In genomic region chr5:116456036-116456435, GRCh38 we compare ENCODE assay signal across 19 cellular contexts.
DNase-seq lines count a peak whose midpoint lies in the region; ATAC-seq, FAIRE-seq and TF ChIP-seq lines count a peak whose summit lies in the region.
"Had no signal": no experiment of that assay in that cellular context is flagged by ENCODE, and none has a peak within 500 bp of the region (broad histone marks: within the 10 kb centered on the region; RNA-seq: fewer than 3 reads in every experiment).

No MANE protein-coding gene starts in this region.

- no peak for TF ChIP-seq RAD21 in SK-N-SH (IDR thresholded peaks at IDR 0.05; ENCODE audit: low read length)

- H3K4me2 ChIP-seq in SK-N-SH: no peak overlapping the region
- H3K4me2 ChIP-seq: A549 had no signal

- no peak for ATAC-seq in SK-N-SH treated with all-trans-retinoic acid at 6 μM for 48 hours
- ATAC-seq: A549, HepG2 had no signal

- no peak overlapping the region for H3K27ac Mint-ChIP-seq in activated T-cell treated with anti-CD3 and anti-CD28 coated beads, Interleukin-2, amount 50 U/mL, for 24 hours
- H3K27ac Mint-ChIP-seq: CD14-positive monocyte; CD4-positive, alpha-beta memory T cell had no signal

- peaks cover 28% of the 10 kb centered on the region for H3F3A ChIP-seq in SK-N-SH (replicated peaks; ENCODE audit: insufficient read depth)

- no peaks in the 10 kb centered on the region for H3K27me3 Mint-ChIP-seq in activated T-cell treated with anti-CD3 and anti-CD28 coated beads, Interleukin-2, amount 50 U/mL, for 24 hours
- H3K27me3 Mint-ChIP-seq: CD4-positive, alpha-beta memory T cell; IgD-negative memory B cell had no signal

- H3K9me3 ChIP-seq in SK-N-SH (no peaks in the 10 kb centered on the region), mesodermal cell (ENCODE audit: control insufficient read depth, low read length) (no peaks in the 10 kb centered on the region)
- H3K9me3 ChIP-seq: A549, BLaER1, HAP-1 had no signal

- no peak for TF ChIP-seq POLR2A in H54 (IDR thresholded peaks at IDR 0.05; ENCODE audit: low read depth, low read length)

- no peak overlapping the region for H3K4me3 Mint-ChIP-seq in activated T-cell treated with anti-CD3 and anti-CD28 coated beads, Interleukin-2, amount 50 U/mL, for 24 hours
- H3K4me3 Mint-ChIP-seq: CD14-positive monocyte; CD4-positive, alpha-beta memory T cell had no signal

- no peak overlapping the region for H3K4me3 ChIP-seq in SK-N-SH (ENCODE audit: low read depth in 2 of 2, low read length in 1 of 2)
- H3K4me3 ChIP-seq in mesodermal cell (ENCODE audit: extremely low read depth, insufficient read depth, low read length, poor library complexity, severe bottlenecking): no peak overlapping the region
- H3K4me3 ChIP-seq: A549, BLaER1, HAP-1 had no signal

- CTCF ChIA-PET in SK-N-SH (lab: Yijun Ruan, JAX): interaction anchor here (0.8 kb wide), 1 partner anchor 15 kb away, joined by 4 read pairs; no protein-coding TSS in a partner anchor

- H4K20me1 ChIP-seq in SK-N-SH (ENCODE audit: insufficient read depth): no peaks in the 10 kb centered on the region
- H4K20me1 ChIP-seq: BLaER1 had no signal

- H3K9me2 ChIP-seq in SK-N-SH: no peaks in the 10 kb centered on the region

- no peaks in the 10 kb centered on the region for H3K9me3 Mint-ChIP-seq in activated T-cell treated with anti-CD3 and anti-CD28 coated beads, Interleukin-2, amount 50 U/mL, for 24 hours
- H3K9me3 Mint-ChIP-seq: CD14-positive monocyte; CD4-positive, alpha-beta memory T cell; IgD-negative memory B cell had no signal

- H3K4me1 Mint-ChIP-seq in activated T-cell treated with anti-CD3 and anti-CD28 coated beads, Interleukin-2, amount 50 U/mL, for 24 hours (ENCODE audit: low read depth): peaks cover 7% of the 10 kb centered on the region

- H3K36me3 ChIP-seq in SK-N-SH (replicated peaks in 1 of 2; ENCODE audit: control insufficient read depth in 1 of 2, insufficient read depth in 2 of 2, low read length in 1 of 2): no peaks in the 10 kb centered on the region
- peaks cover 28% of the 10 kb centered on the region for H3K36me3 ChIP-seq in mesodermal cell (ENCODE audit: control insufficient read depth, insufficient read depth, low read length)
- H3K36me3 ChIP-seq: BLaER1 had no signal

- H3K79me2 ChIP-seq in SK-N-SH (ENCODE audit: insufficient read depth): no peaks in the 10 kb centered on the region

- H3K27ac ChIP-seq in SK-N-SH (ENCODE audit: low read depth in 2 of 2, low read length in 1 of 2): peak overlapping the region in 1 of 2 experiments; percentile 99; a peak in 1 of 4 replicates
- peak overlapping the region; percentile 88 for H3K27ac ChIP-seq in mesodermal cell (ENCODE audit: low read depth, low read length, severe bottlenecking)
- H3K27ac ChIP-seq: 22Rv1, A549 had no signal

- no peak for TF ChIP-seq CTCF in SK-N-SH (IDR thresholded peaks at IDR 0.05)

- H3K4me1 ChIP-seq in SK-N-SH (ENCODE audit: control insufficient read depth in 1 of 2, insufficient read depth in 2 of 2, low read depth in 1 of 2, low read length in 1 of 2): peaks cover 24 to 35% of the 10 kb centered on the region in 2 experiments
- peaks cover 27% of the 10 kb centered on the region for H3K4me1 ChIP-seq in mesodermal cell (ENCODE audit: control insufficient read depth, insufficient read depth, low read length, poor library complexity, severe bottlenecking)
- H3K4me1 ChIP-seq: A549 had no signal

- no peaks in the 10 kb centered on the region for H3K27me3 ChIP-seq in SK-N-SH (ENCODE audit: insufficient read depth)
- H3K27me3 ChIP-seq: BLaER1 had no signal

- no peak for DNase-seq in SK-N-SH
- DNase-seq in fibroblast of gingiva (ENCODE audit: low read depth): peak; percentile 9
- DNase-seq in HT-29 (ENCODE audit: low spot score): no peak
- DNase-seq in T-helper 1 cell: no peak
- no peak for DNase-seq in H54 (ENCODE audit: insufficient read length, low spot score)
- DNase-seq in activated T-cell treated with anti-CD3 and anti-CD28 coated beads, Interleukin-2, amount 50 U/mL, for 24 hours: no peak
- DNase-seq: CD4-positive, alpha-beta memory T cell; DMS153; DMS79 treated with DMSO at 0.1 percent for 48 hours; GF-D8 had no signal

- no peak for TF ChIP-seq EP300 in SK-N-SH (IDR thresholded peaks at IDR 0.05; ENCODE audit: borderline replicate concordance in 1 of 2, low read depth in 1 of 2, low read length in 1 of 2)

- FAIRE-seq in H54 (lab: Jason Lieb, UNC): no peak
- FAIRE-seq: A549, HepG2 had no signal

- H3K9ac ChIP-seq in SK-N-SH: no peak overlapping the region
- H3K9ac ChIP-seq: BLaER1 had no signal

- H2AFZ ChIP-seq in SK-N-SH (ENCODE audit: low read depth): no peak overlapping the region

- POLR2A ChIA-PET in SK-N-SH (lab: Yijun Ruan, JAX): no interaction called here

- peaks cover 13% of the 10 kb centered on the region for H3K36me3 Mint-ChIP-seq in activated T-cell treated with anti-CD3 and anti-CD28 coated beads, Interleukin-2, amount 50 U/mL, for 24 hours (ENCODE audit: low read depth)

- 6% methylated on average over 1 of the region's 1 CpG for WGBS in SK-N-SH (ENCODE audit: low lambda C conversion rate)
- WGBS in mesodermal cell (ENCODE audit: insufficient coverage in 2 of 2), 2 experiments: 100% methylated on average over 1 of the region's 1 CpG

TF ChIP-seq in SK-N-SH, 30 proteins besides CTCF, POLR2A, EP300 and RAD21:
- TF ChIP-seq TCF12 (IDR thresholded peaks at IDR 0.05): peak; percentile 38; the same call in 1 of the 2 replicates
- no peak for TF ChIP-seq ZBTB33 (IDR thresholded peaks at IDR 0.05; ENCODE audit: borderline replicate concordance, low read depth)
- no peak for TF ChIP-seq TAF1 (IDR thresholded peaks at IDR 0.05; ENCODE audit: borderline replicate concordance, low read depth, low read length)
- no peak for TF ChIP-seq MXI1 (IDR thresholded peaks at IDR 0.05; ENCODE audit: low read depth, low read length)
- TF ChIP-seq FOXJ3 (CRISPR knock-in tag; IDR thresholded peaks at IDR 0.05): no peak
- TF ChIP-seq RXRA (IDR thresholded peaks at IDR 0.05; ENCODE audit: borderline replicate concordance, low read depth): no peak
- TF ChIP-seq FOXM1 (IDR thresholded peaks at IDR 0.05; ENCODE audit: low read depth): no peak
- no peak for TF ChIP-seq GATA2 (CRISPR knock-in tag; IDR thresholded peaks at IDR 0.05)

TF ChIP-seq in SK-N-SH treated with all-trans-retinoic acid at 6 μM for 48 hours, 23 proteins besides CTCF, POLR2A, EP300 and RAD21 (continues in another document):
- no peak for TF ChIP-seq SNAI2 (CRISPR knock-in tag; IDR thresholded peaks at IDR 0.05)
- TF ChIP-seq, protein P1, sequence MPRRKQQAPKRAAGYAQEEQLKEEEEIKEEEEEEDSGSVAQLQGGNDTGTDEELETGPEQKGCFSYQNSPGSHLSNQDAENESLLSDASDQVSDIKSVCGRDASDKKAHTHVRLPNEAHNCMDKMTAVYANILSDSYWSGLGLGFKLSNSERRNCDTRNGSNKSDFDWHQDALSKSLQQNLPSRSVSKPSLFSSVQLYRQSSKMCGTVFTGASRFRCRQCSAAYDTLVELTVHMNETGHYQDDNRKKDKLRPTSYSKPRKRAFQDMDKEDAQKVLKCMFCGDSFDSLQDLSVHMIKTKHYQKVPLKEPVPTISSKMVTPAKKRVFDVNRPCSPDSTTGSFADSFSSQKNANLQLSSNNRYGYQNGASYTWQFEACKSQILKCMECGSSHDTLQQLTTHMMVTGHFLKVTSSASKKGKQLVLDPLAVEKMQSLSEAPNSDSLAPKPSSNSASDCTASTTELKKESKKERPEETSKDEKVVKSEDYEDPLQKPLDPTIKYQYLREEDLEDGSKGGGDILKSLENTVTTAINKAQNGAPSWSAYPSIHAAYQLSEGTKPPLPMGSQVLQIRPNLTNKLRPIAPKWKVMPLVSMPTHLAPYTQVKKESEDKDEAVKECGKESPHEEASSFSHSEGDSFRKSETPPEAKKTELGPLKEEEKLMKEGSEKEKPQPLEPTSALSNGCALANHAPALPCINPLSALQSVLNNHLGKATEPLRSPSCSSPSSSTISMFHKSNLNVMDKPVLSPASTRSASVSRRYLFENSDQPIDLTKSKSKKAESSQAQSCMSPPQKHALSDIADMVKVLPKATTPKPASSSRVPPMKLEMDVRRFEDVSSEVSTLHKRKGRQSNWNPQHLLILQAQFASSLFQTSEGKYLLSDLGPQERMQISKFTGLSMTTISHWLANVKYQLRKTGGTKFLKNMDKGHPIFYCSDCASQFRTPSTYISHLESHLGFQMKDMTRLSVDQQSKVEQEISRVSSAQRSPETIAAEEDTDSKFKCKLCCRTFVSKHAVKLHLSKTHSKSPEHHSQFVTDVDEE (CRISPR knock-in tag; IDR thresholded peaks at IDR 0.05): no peak
- no peak for TF ChIP-seq TCF4 (CRISPR knock-in tag; IDR thresholded peaks at IDR 0.05; ENCODE audit: borderline replicate concordance)
- TF ChIP-seq BACH2 (CRISPR knock-in tag; IDR thresholded peaks at IDR 0.05; ENCODE audit: borderline replicate concordance): no peak
- TF ChIP-seq ZFP30 (CRISPR knock-in tag; IDR thresholded peaks at IDR 0.05): no peak
- TF ChIP-seq ZFP3 (CRISPR knock-in tag; IDR thresholded peaks at IDR 0.05): no peak
- no peak for TF ChIP-seq RARB (CRISPR knock-in tag; IDR thresholded peaks at IDR 0.05)
- no peak for TF ChIP-seq ARNTL (CRISPR knock-in tag; IDR thresholded peaks at IDR 0.05; ENCODE audit: borderline replicate concordance, low read depth)
- TF ChIP-seq PATZ1 (CRISPR knock-in tag; IDR thresholded peaks at IDR 0.05; ENCODE audit: borderline replicate concordance): no peak
